7 cellular contexts compared by ENCODE assay signal in genomic region chr1:90850925-90851710, GRCh38.
A peak's percentile ranks its signal among the peaks of the same experiment; 100 is the strongest.
DNase-seq lines count a peak whose midpoint lies in the region; ATAC-seq and TF ChIP-seq lines count a peak whose summit lies in the region.

No MANE protein-coding gene starts in this region.

- H3K27ac ChIP-seq in caudate nucleus (ENCODE audit: low read depth, low read length) = no peak overlapping the region

- peak overlapping the region; percentile 79 for H3K4me3 Mint-ChIP-seq in WTC11

- POLR2A ChIA-PET in WTC11 (lab: Charles Lee) = interaction anchor here (0.8 kb wide), 1 partner anchor 16 kb away, joined by 5 read pairs; no protein-coding TSS in a partner anchor

- no peak overlapping the region for H3K27ac Mint-ChIP-seq in WTC11

- peak; percentile 72 for TF ChIP-seq CTCF in WTC11 (IDR thresholded peaks at IDR 0.05)

- TF ChIP-seq POLR2A in GM18505 (IDR thresholded peaks at IDR 0.05; ENCODE audit: borderline replicate concordance, extremely low read depth, insufficient read depth, insufficient read length) = no peak

- no peaks in the 10 kb centered on the region for H3K36me3 Mint-ChIP-seq in WTC11

- ATAC-seq in GM18505 (IDR thresholded peaks at IDR 0.05; ENCODE audit: unreplicated experiment) (peak; percentile 98), HG02840 (IDR thresholded peaks at IDR 0.05; ENCODE audit: low FRiP score, unreplicated experiment) (peak; percentile 94), WTC11 (peak; percentile 92)

- no peaks in the 10 kb centered on the region for H3K9me3 Mint-ChIP-seq in WTC11

- H3K27me3 Mint-ChIP-seq in WTC11 (ENCODE audit: low read depth) = peaks cover 74% of the 10 kb centered on the region

- DNase-seq in NCI-H146 treated with DMSO at 0.1 percent for 48 hours (lab: John Stamatoyannopoulos, UW; ENCODE audit: unreplicated experiment) (peak; percentile 22), WTC11 (ENCODE audit: low spot score) (peak; percentile 80), caudate nucleus (lab: John Stamatoyannopoulos, UW) (peak in 55 of 61 donors; percentile 6 to 82 (median 49)), kidney glomerular epithelial cell (lab: John Stamatoyannopoulos, UW) (peak; percentile 28)
- peak; percentile 50 to 74 for DNase-seq in stimulated activated CD4-positive, alpha-beta T cell treated with anti-CD3 and anti-CD28 coated beads, Interleukin-15, amount 100 ng/mL, for 48 hours (ENCODE audit: low read depth in 2 of 2)

- H3K4me1 Mint-ChIP-seq in WTC11 = peaks cover 19% of the 10 kb centered on the region

- CTCF ChIA-PET in WTC11 (lab: Charles Lee) = interaction anchor here (0.7 to 3.1 kb wide), 21 partner anchors 10 to 316 kb away, joined by 3 to 40 read pairs (median 3); no protein-coding TSS in a partner anchor

TF ChIP-seq in WTC11, 78 proteins besides CTCF, POLR2A, EP300 and RAD21 (continues in another document):
- TF ChIP-seq TCF7 (CRISPR knock-in tag; IDR thresholded peaks at IDR 0.05; ENCODE audit: low read depth) (no peak), PRDM15 (CRISPR knock-in tag; IDR thresholded peaks at IDR 0.05) (no peak), FOXJ3 (CRISPR knock-in tag; IDR thresholded peaks at IDR 0.05; ENCODE audit: borderline replicate concordance) (no peak), KAT7 (CRISPR knock-in tag; IDR thresholded peaks at IDR 0.05; ENCODE audit: borderline replicate concordance) (peak; percentile 83), JAZF1 (CRISPR knock-in tag; IDR thresholded peaks at IDR 0.05) (no peak), ZNF532 (CRISPR knock-in tag; IDR thresholded peaks at IDR 0.05; ENCODE audit: borderline replicate concordance) (no peak), E2F1 (CRISPR knock-in tag; IDR thresholded peaks at IDR 0.05) (no peak), CBFB (CRISPR knock-in tag; IDR thresholded peaks at IDR 0.05; ENCODE audit: low read depth) (no peak), PREB (CRISPR knock-in tag; IDR thresholded peaks at IDR 0.05; ENCODE audit: borderline replicate concordance) (no peak), ZNF416 (CRISPR knock-in tag; IDR thresholded peaks at IDR 0.05) (no peak), ZSCAN18 (CRISPR knock-in tag; IDR thresholded peaks at IDR 0.05) (no peak), NR1H2 (CRISPR knock-in tag; IDR thresholded peaks at IDR 0.05) (no peak), CREB1 (CRISPR knock-in tag; IDR thresholded peaks at IDR 0.05) (no peak), SMAD4 (CRISPR knock-in tag; IDR thresholded peaks at IDR 0.05) (no peak), ZNF263 (CRISPR knock-in tag; IDR thresholded peaks at IDR 0.05; ENCODE audit: low read depth) (no peak), TEAD1 (CRISPR knock-in tag; IDR thresholded peaks at IDR 0.05) (no peak)
- TF ChIP-seq, protein P1, sequence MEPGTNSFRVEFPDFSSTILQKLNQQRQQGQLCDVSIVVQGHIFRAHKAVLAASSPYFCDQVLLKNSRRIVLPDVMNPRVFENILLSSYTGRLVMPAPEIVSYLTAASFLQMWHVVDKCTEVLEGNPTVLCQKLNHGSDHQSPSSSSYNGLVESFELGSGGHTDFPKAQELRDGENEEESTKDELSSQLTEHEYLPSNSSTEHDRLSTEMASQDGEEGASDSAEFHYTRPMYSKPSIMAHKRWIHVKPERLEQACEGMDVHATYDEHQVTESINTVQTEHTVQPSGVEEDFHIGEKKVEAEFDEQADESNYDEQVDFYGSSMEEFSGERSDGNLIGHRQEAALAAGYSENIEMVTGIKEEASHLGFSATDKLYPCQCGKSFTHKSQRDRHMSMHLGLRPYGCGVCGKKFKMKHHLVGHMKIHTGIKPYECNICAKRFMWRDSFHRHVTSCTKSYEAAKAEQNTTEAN (CRISPR knock-in tag; IDR thresholded peaks at IDR 0.05) = no peak

Comparison
In these comparisons a context has a peak if more than half of its experiments do, and no peak if none do; other contexts are left out.
1. DNase-seq: peak in every context shown above with its lines; median percentile 80 in WTC11; 62 in stimulated activated CD4-positive, alpha-beta T cell treated with anti-CD3 and anti-CD28 coated beads, Interleukin-15, amount 100 ng/mL, for 48 hours; 49 in caudate nucleus; 28 in kidney glomerular epithelial cell; 22 in NCI-H146 treated with DMSO at 0.1 percent for 48 hours.